Comparison of ENCODE assay signal across 1 cellular context in genomic region chr16:69276143-69277115, GRCh38.
TF ChIP-seq lines count a peak whose summit lies in the region.

No MANE protein-coding gene starts in this region.

TF ChIP-seq in SK-N-SH, 30 proteins besides CTCF, POLR2A, EP300 and RAD21 (continued from another document):
- TF ChIP-seq, protein P1, sequence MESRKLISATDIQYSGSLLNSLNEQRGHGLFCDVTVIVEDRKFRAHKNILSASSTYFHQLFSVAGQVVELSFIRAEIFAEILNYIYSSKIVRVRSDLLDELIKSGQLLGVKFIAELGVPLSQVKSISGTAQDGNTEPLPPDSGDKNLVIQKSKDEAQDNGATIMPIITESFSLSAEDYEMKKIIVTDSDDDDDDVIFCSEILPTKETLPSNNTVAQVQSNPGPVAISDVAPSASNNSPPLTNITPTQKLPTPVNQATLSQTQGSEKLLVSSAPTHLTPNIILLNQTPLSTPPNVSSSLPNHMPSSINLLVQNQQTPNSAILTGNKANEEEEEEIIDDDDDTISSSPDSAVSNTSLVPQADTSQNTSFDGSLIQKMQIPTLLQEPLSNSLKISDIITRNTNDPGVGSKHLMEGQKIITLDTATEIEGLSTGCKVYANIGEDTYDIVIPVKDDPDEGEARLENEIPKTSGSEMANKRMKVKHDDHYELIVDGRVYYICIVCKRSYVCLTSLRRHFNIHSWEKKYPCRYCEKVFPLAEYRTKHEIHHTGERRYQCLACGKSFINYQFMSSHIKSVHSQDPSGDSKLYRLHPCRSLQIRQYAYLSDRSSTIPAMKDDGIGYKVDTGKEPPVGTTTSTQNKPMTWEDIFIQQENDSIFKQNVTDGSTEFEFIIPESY (IDR thresholded peaks at IDR 0.05; ENCODE audit: borderline replicate concordance, low read depth), result no peak
- 0 out of 2 replicates have a peak, but pooled peaks have one; percentile 14 for TF ChIP-seq TAF1 (IDR thresholded peaks at IDR 0.05; ENCODE audit: borderline replicate concordance, low read depth, low read length)
- peak; percentile 92 for TF ChIP-seq NFIC (IDR thresholded peaks at IDR 0.05; ENCODE audit: borderline replicate concordance)
- TF ChIP-seq FOSL2 (IDR thresholded peaks at IDR 0.05; ENCODE audit: borderline replicate concordance, low read depth), result peak; percentile 80
- no peak for TF ChIP-seq NRF1 (IDR thresholded peaks at IDR 0.05; ENCODE audit: low read depth, low read length)
- TF ChIP-seq, protein P2, sequence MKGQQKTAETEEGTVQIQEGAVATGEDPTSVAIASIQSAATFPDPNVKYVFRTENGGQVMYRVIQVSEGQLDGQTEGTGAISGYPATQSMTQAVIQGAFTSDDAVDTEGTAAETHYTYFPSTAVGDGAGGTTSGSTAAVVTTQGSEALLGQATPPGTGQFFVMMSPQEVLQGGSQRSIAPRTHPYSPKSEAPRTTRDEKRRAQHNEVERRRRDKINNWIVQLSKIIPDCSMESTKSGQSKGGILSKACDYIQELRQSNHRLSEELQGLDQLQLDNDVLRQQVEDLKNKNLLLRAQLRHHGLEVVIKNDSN (IDR thresholded peaks at IDR 0.05; ENCODE audit: borderline replicate concordance, low read depth), result 0 out of 2 replicates have a peak, but pooled peaks have one; percentile 25
- TF ChIP-seq ELF1 (IDR thresholded peaks at IDR 0.05), result 0 out of 2 replicates have a peak, but pooled peaks have one; percentile 26
- TF ChIP-seq, protein P3, sequence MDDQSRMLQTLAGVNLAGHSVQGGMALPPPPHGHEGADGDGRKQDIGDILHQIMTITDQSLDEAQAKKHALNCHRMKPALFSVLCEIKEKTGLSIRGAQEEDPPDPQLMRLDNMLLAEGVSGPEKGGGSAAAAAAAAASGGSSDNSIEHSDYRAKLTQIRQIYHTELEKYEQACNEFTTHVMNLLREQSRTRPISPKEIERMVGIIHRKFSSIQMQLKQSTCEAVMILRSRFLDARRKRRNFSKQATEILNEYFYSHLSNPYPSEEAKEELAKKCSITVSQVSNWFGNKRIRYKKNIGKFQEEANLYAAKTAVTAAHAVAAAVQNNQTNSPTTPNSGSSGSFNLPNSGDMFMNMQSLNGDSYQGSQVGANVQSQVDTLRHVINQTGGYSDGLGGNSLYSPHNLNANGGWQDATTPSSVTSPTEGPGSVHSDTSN (IDR thresholded peaks at IDR 0.05), result peak; percentile 67
- TF ChIP-seq SIN3A (IDR thresholded peaks at IDR 0.05; ENCODE audit: borderline replicate concordance, low read depth, low read length), result 0 out of 2 replicates have a peak, but pooled peaks have one; percentile 60
- TF ChIP-seq TEAD4 (IDR thresholded peaks at IDR 0.05; ENCODE audit: borderline replicate concordance, insufficient read depth), result peak; percentile 88
- TF ChIP-seq MEF2A (IDR thresholded peaks at IDR 0.05; ENCODE audit: borderline replicate concordance, low read depth), result peak; percentile 28; the same call in 1 of the 2 replicates
- TF ChIP-seq YY1 (IDR thresholded peaks at IDR 0.05; ENCODE audit: low read depth), result no peak
